8 cellular contexts compared by ENCODE assay signal in genomic region chrX:89350024-89350423, GRCh38.
DNase-seq lines count a peak whose midpoint lies in the region; ATAC-seq, FAIRE-seq and TF ChIP-seq lines count a peak whose summit lies in the region.
"Not testable (repeated sequence)": the region's sequence is repeated elsewhere in the genome, so short reads cannot be mapped to it uniquely, and the experiment has no call there.

No MANE protein-coding gene starts in this region.

- H2BK12ac ChIP-seq in H1 (ENCODE audit: low read depth, low read length), result not testable (repeated sequence)

- not testable (repeated sequence) for H2AK5ac ChIP-seq in H1 (ENCODE audit: low read depth, low read length)

- H3K4me3 ChIP-seq in DOHH2 (ENCODE audit: low read length); GM23338; H1 (ENCODE audit: extremely low read depth in 1 of 4, insufficient read depth in 2 of 4, low read depth in 3 of 4, low read length in 4 of 4); upper lobe of right lung: not testable (repeated sequence)

- not testable (repeated sequence) for H3K27me3 Mint-ChIP-seq in GM23338 (ENCODE audit: insufficient read depth, low read depth, poor library complexity)

- not testable (repeated sequence) for H4K5ac ChIP-seq in H1 (ENCODE audit: insufficient read length, low read depth, low read length)

- not testable (repeated sequence) for H3K9me3 Mint-ChIP-seq in GM23338

- not testable (repeated sequence) for H3K4me3 Mint-ChIP-seq in GM23338

- not testable (repeated sequence) for FAIRE-seq in H1 (lab: Jason Lieb, UNC)

- not testable (repeated sequence) for H2BK15ac ChIP-seq in H1 (ENCODE audit: low read length)

- not testable (repeated sequence) for H3K4me2 ChIP-seq in DOHH2 (ENCODE audit: low read length); GM23338; H1 (ENCODE audit: insufficient read depth in 1 of 2, low read depth in 2 of 2, low read length in 2 of 2)

- H3K9me2 ChIP-seq in DOHH2 (replicated peaks; ENCODE audit: control insufficient read depth, low read length); GM23338 (ENCODE audit: insufficient read depth): not testable (repeated sequence)

- not testable (repeated sequence) for H3K18ac ChIP-seq in H1 (ENCODE audit: extremely low read depth, low read length)

- TF ChIP-seq EP300 in H1 (IDR thresholded peaks at IDR 0.05; ENCODE audit: borderline replicate concordance in 1 of 2, low read depth in 2 of 2, low read length in 2 of 2), result not testable (repeated sequence)

- H3K36me3 Mint-ChIP-seq in GM23338 (ENCODE audit: low read depth), result not testable (repeated sequence)

- peak; percentile 3 to 13; a peak in 1 of 4 replicates for TF ChIP-seq RAD21 in H1 (IDR thresholded peaks at IDR 0.05 in 1 of 2, conservative IDR thresholded peaks at IDR 0.05 in 1 of 2; ENCODE audit: low read depth in 2 of 2, low read length in 2 of 2)

- not testable (repeated sequence) for H4K20me1 ChIP-seq in DOHH2 (ENCODE audit: control insufficient read depth, insufficient read depth, low read depth, low read length); GM23338 (replicated peaks; ENCODE audit: insufficient read depth); H1 (replicated peaks in 1 of 2; ENCODE audit: control insufficient read depth in 1 of 2, insufficient read depth in 2 of 2, low read length in 2 of 2)

- not testable (repeated sequence) for H3K14ac ChIP-seq in H1 (ENCODE audit: insufficient read length)

- not testable (repeated sequence) for H3K23ac ChIP-seq in H1 (ENCODE audit: insufficient read length)

- 50% methylated on average over 6 of the region's 10 CpGs; no CpG with 5 or more reads in 1 of the 2 experiments for WGBS in H1 (ENCODE audit: extremely low coverage in 1 of 2, insufficient coverage in 1 of 2, insufficient read length in 1 of 2, insufficient replicate concordance in 2 of 2, low coverage in 1 of 2, low lambda C conversion rate in 2 of 2, missing lambda C conversion rate in 1 of 2), 2 experiments

- not testable (repeated sequence) for H3K27me3 ChIP-seq in DOHH2 (ENCODE audit: control insufficient read depth, low read length); GM23338 (ENCODE audit: insufficient read depth); H1 (replicated peaks in 1 of 4; ENCODE audit: control insufficient read depth in 3 of 4, extremely low read depth in 1 of 4, insufficient read depth in 3 of 4, low read length in 3 of 4); upper lobe of right lung

- intact Hi-C loops in upper lobe of right lung (cut with DNase I), result not testable (repeated sequence)

- H3K56ac ChIP-seq in H1 (replicated peaks; ENCODE audit: insufficient read length, low read depth, low read length), result not testable (repeated sequence)

- H3K79me1 ChIP-seq in H1 (ENCODE audit: low read depth, low read length), result not testable (repeated sequence)

- ATAC-seq in GM23338 (peak; percentile 57), left lobe of liver (peak; percentile 73), upper lobe of right lung (peak; percentile 41)

- not testable (repeated sequence) for H2BK20ac ChIP-seq in H1 (ENCODE audit: low read length)

- not testable (repeated sequence) for H3K79me2 ChIP-seq in DOHH2 (ENCODE audit: control insufficient read depth, low read length); GM23338 (replicated peaks; ENCODE audit: insufficient read depth); H1 (ENCODE audit: control insufficient read depth in 1 of 2, insufficient read depth in 2 of 2, low read length in 2 of 2)

- not testable (repeated sequence) for H2BK5ac ChIP-seq in H1 (ENCODE audit: low read depth, low read length)

- not testable (repeated sequence) for H3K23me2 ChIP-seq in H1 (ENCODE audit: low read depth, low read length)

- not testable (repeated sequence) for H3F3A ChIP-seq in DOHH2 (ENCODE audit: control insufficient read depth, insufficient read depth); GM23338 (replicated peaks; ENCODE audit: low read depth)

- H3K27ac Mint-ChIP-seq in GM23338, result not testable (repeated sequence)

- POLR2A ChIA-PET in H1 (lab: Charles Lee; ENCODE audit: partially characterized antibody), result not testable (repeated sequence)

- not testable (repeated sequence) for H2AFZ ChIP-seq in GM23338; H1 (ENCODE audit: low read length)

- H3K9ac ChIP-seq in H1 (replicated peaks in 1 of 4; ENCODE audit: extremely low read depth in 1 of 4, low read depth in 3 of 4, low read length in 3 of 4), result not testable (repeated sequence)

- H3K4ac ChIP-seq in H1 (replicated peaks; ENCODE audit: insufficient read length, low read depth, low read length), result not testable (repeated sequence)

- DNase-seq in GM23338 (ENCODE audit: low spot score), result peak; percentile 5
- DNase-seq in HK-2 (ENCODE audit: unreplicated experiment), result peak; percentile 2
- DNase-seq in NCI-H748 (lab: John Stamatoyannopoulos, UW; ENCODE audit: unreplicated experiment), result peak; percentile 0
- peak; percentile 1 for DNase-seq in SW480 (ENCODE audit: low spot score)
- DNase-seq in H1 (ENCODE audit: low read depth in 1 of 2, low spot score in 2 of 2), result peak in 1 of 2 experiments; percentile 47
- not testable (repeated sequence) for DNase-seq in left lobe of liver (ENCODE audit: low spot score); upper lobe of right lung

- H3K36me3 ChIP-seq in DOHH2 (ENCODE audit: control insufficient read depth, low read length); GM23338 (ENCODE audit: insufficient read depth); H1 (ENCODE audit: control insufficient read depth in 2 of 4, insufficient read depth in 4 of 4, low read length in 3 of 4); upper lobe of right lung: not testable (repeated sequence)

- H2BK120ac ChIP-seq in H1 (replicated peaks; ENCODE audit: low read depth, low read length), result not testable (repeated sequence)

- not testable (repeated sequence) for TF ChIP-seq POLR2A in H1 (IDR thresholded peaks at IDR 0.05; ENCODE audit: control extremely low read depth in 1 of 2, low read depth in 2 of 2, low read length in 2 of 2)

- H3K4me1 Mint-ChIP-seq in GM23338, result not testable (repeated sequence)

- H3K9me3 ChIP-seq in DOHH2 (ENCODE audit: control insufficient read depth, insufficient read depth, low read length); H1 (ENCODE audit: insufficient read depth in 2 of 2, low read depth in 1 of 2, low read length in 1 of 2); upper lobe of right lung: not testable (repeated sequence)

- CTCF ChIA-PET in H1 (lab: Charles Lee; ENCODE audit: partially characterized antibody), result not testable (repeated sequence)

- not testable (repeated sequence) for H3K4me1 ChIP-seq in DOHH2 (ENCODE audit: control insufficient read depth, low read length); GM23338 (ENCODE audit: insufficient read depth); H1 (replicated peaks in 1 of 4; ENCODE audit: control insufficient read depth in 3 of 4, insufficient read depth in 4 of 4, low read length in 3 of 4); upper lobe of right lung

- TF ChIP-seq CTCF in DOHH2 (IDR thresholded peaks at IDR 0.05; ENCODE audit: low read depth, low read length, poor library complexity, severe bottlenecking), result peak; percentile 12
- peak; percentile 31 to 37; a peak in 3 of 4 replicates for TF ChIP-seq CTCF in GM23338 (conservative IDR thresholded peaks at IDR 0.05; ENCODE audit: low read depth in 2 of 2)
- peak in 1 of 3 experiments; percentile 15; a peak in 1 of 4 replicates for TF ChIP-seq CTCF in H1 (IDR thresholded peaks at IDR 0.05; ENCODE audit: control extremely low read depth in 1 of 3, insufficient read depth in 1 of 3, low read depth in 1 of 3, low read length in 3 of 3)
- not testable (repeated sequence) for TF ChIP-seq CTCF in upper lobe of right lung (IDR thresholded peaks at IDR 0.05)

- not testable (repeated sequence) for H4K8ac ChIP-seq in H1 (ENCODE audit: extremely low read depth, insufficient read depth, low read length)

- not testable (repeated sequence) for H4K91ac ChIP-seq in H1 (replicated peaks; ENCODE audit: insufficient read length, low read length)

- not testable (repeated sequence) for H3K27ac ChIP-seq in DOHH2 (ENCODE audit: low read depth, low read length); GM23338 (ENCODE audit: low read depth); H1 (ENCODE audit: low read depth, low read length); upper lobe of right lung
